19 cellular contexts compared by ENCODE assay signal in the genomic region with DNA sequence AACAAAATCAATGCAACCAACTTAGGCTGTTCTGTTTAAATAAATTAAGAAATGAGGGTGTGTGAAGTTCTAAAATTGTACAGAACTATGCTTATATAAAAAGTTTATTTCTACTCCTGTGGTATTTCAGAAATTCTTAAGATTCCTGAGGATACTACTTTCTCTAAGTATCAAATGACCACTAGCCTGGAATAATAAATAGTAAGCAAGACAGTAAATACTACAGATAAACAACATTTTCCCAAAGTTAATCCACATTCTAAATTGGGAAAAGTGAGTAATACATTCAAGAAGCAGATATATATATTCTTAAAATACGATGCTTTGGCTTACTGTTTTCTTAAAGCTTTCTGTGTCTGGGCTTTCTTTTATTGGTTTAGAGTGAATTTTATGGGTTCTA. TPM values are rescaled to one million over a fixed set of nuclear protein-coding genes. Genes with fewer than 3 reads are reported as not detected.
DNase-seq lines count a peak whose midpoint lies in the region; ATAC-seq, FAIRE-seq and TF ChIP-seq lines count a peak whose summit lies in the region.
"Had no signal": no experiment of that assay in that cellular context is flagged by ENCODE, and none has a peak within 500 bp of the region (broad histone marks: within the 10 kb centered on the region; RNA-seq: fewer than 3 reads in every experiment).

No MANE protein-coding gene starts in this region.

- H3K27ac ChIP-seq in SJSA1: peak overlapping the region; percentile 77
- H3K27ac ChIP-seq in fibroblast of lung (ENCODE audit: insufficient read depth, low read length): no peak overlapping the region
- peak overlapping the region; percentile 60 for H3K27ac ChIP-seq in smooth muscle cell (ENCODE audit: low read depth)
- no peak overlapping the region for H3K27ac ChIP-seq in upper lobe of right lung
- H3K27ac ChIP-seq: heart right ventricle, left ventricle myocardium inferior had no signal

- ATAC-seq in upper lobe of right lung (no peak), GM21367 (IDR thresholded peaks at IDR 0.05; ENCODE audit: unreplicated experiment) (no peak)
- ATAC-seq: mucosa of descending colon had no signal

- H3K4me2 ChIP-seq in fibroblast of lung (ENCODE audit: extremely low read depth, insufficient read depth, low read length) (no peak overlapping the region), smooth muscle cell (peak overlapping the region; percentile 27)

- H3K27me3 ChIP-seq in SJSA1 (replicated peaks): no peaks in the 10 kb centered on the region
- no peaks in the 10 kb centered on the region for H3K27me3 ChIP-seq in fibroblast of lung (ENCODE audit: control insufficient read depth, insufficient read depth, low read length)
- H3K27me3 ChIP-seq in smooth muscle cell (ENCODE audit: low read depth): no peaks in the 10 kb centered on the region
- H3K27me3 ChIP-seq in upper lobe of right lung: no peaks in the 10 kb centered on the region
- H3K27me3 ChIP-seq in HAP-1 (ENCODE audit: low read depth): no peaks in the 10 kb centered on the region
- H3K27me3 ChIP-seq: heart right ventricle had no signal

- no peaks in the 10 kb centered on the region for H4K20me1 ChIP-seq in fibroblast of lung (ENCODE audit: control insufficient read depth, extremely low read depth, insufficient read depth, low read length)
- H4K20me1 ChIP-seq in smooth muscle cell (ENCODE audit: low read depth): peaks cover 33% of the 10 kb centered on the region

- H3K9ac ChIP-seq in fibroblast of lung (ENCODE audit: insufficient read depth, low read length): no peak overlapping the region
- H3K9ac ChIP-seq in smooth muscle cell (ENCODE audit: low read depth): no peak overlapping the region

- H3K36me3 ChIP-seq in SJSA1 (peaks cover 84% of the 10 kb centered on the region), fibroblast of lung (ENCODE audit: control insufficient read depth, insufficient read depth, low read length) (peaks cover 4% of the 10 kb centered on the region), smooth muscle cell (ENCODE audit: low read depth) (peaks cover 51% of the 10 kb centered on the region), upper lobe of right lung (peaks cover 97% of the 10 kb centered on the region), HAP-1 (replicated peaks) (peaks cover 38% of the 10 kb centered on the region)

- no peak overlapping the region for H3K4me3 ChIP-seq in SJSA1
- H3K4me3 ChIP-seq in fibroblast of lung (replicated peaks in 1 of 4; ENCODE audit: control extremely low read depth in 1 of 4, insufficient read depth in 1 of 4, low read depth in 3 of 4, low read length in 4 of 4): no peak overlapping the region
- H3K4me3 ChIP-seq in smooth muscle cell: no peak overlapping the region
- no peak overlapping the region for H3K4me3 ChIP-seq in upper lobe of right lung
- H3K4me3 ChIP-seq in HAP-1: no peak overlapping the region
- H3K4me3 ChIP-seq: coronary artery, heart right ventricle, left ventricle myocardium inferior, mucosa of descending colon had no signal

- peak in 1 of 2 experiments; percentile 85 for DNase-seq in SJSA1 (ENCODE audit: low read depth in 1 of 2, low spot score in 2 of 2)
- DNase-seq in fibroblast of lung (ENCODE audit: low read depth in 2 of 2): peak; percentile 31 to 41
- DNase-seq in smooth muscle cell (lab: John Stamatoyannopoulos, UW; ENCODE audit: unreplicated experiment): no peak
- DNase-seq in upper lobe of right lung: no peak
- DNase-seq in HAP-1 (ENCODE audit: low spot score in 2 of 2): no peak
- DNase-seq: C1 segment of cervical spinal cord; heart right ventricle; left ventricle myocardium inferior; mucosa of descending colon; NCI-H1092 treated with DMSO at 0.1 percent for 48 hours; NCI-H2029 treated with DMSO at 0.1 percent for 48 hours; NCI-H345; stimulated activated CD4-positive, alpha-beta T cell treated with anti-CD3 and anti-CD28 coated beads, Interleukin-4, amount 100 ng/mL, for 24 hours had no signal

- TF ChIP-seq CTCF in fibroblast of lung (conservative IDR thresholded peaks at IDR 0.05 in 1 of 2, IDR thresholded peaks at IDR 0.05 in 1 of 2; ENCODE audit: low read depth in 1 of 2, low read length in 2 of 2) (no peak), smooth muscle cell (IDR thresholded peaks at IDR 0.05; ENCODE audit: borderline replicate concordance, insufficient read depth, poor library complexity, severe bottlenecking) (no peak), upper lobe of right lung (IDR thresholded peaks at IDR 0.05) (no peak)

- WGBS in smooth muscle cell (ENCODE audit: low lambda C conversion rate): 46% methylated on average over 1 of the region's 1 CpG

- peaks cover 12% of the 10 kb centered on the region for H3F3A ChIP-seq in smooth muscle cell (ENCODE audit: low read depth)

- intact Hi-C loops in upper lobe of right lung (cut with DNase I): no loop called here

- FAIRE-seq in G401.6 (lab: Jason Lieb, UNC): peak; percentile 6
- FAIRE-seq: D721Med, endometrium, H1 had no signal

- H3K4me1 ChIP-seq in SJSA1 (replicated peaks) (peaks cover 19% of the 10 kb centered on the region), fibroblast of lung (ENCODE audit: control insufficient read depth, extremely low read depth, insufficient read depth, low read length) (peaks cover 3% of the 10 kb centered on the region), smooth muscle cell (ENCODE audit: low read depth) (no peaks in the 10 kb centered on the region), upper lobe of right lung (no peaks in the 10 kb centered on the region), HAP-1 (no peaks in the 10 kb centered on the region)

- H2AFZ ChIP-seq in fibroblast of lung (ENCODE audit: low read length): no peak overlapping the region
- no peak overlapping the region for H2AFZ ChIP-seq in smooth muscle cell (ENCODE audit: low read depth)

- H3K79me2 ChIP-seq in fibroblast of lung (ENCODE audit: control insufficient read depth, insufficient read depth, low read length) (no peaks in the 10 kb centered on the region), smooth muscle cell (ENCODE audit: low read depth) (no peaks in the 10 kb centered on the region)

- H3K9me3 ChIP-seq in SJSA1 (replicated peaks) (no peaks in the 10 kb centered on the region), fibroblast of lung (ENCODE audit: control insufficient read depth, insufficient read depth, low read depth, low read length) (no peaks in the 10 kb centered on the region), smooth muscle cell (replicated peaks; ENCODE audit: low read depth) (no peaks in the 10 kb centered on the region), upper lobe of right lung (no peaks in the 10 kb centered on the region), HAP-1 (no peaks in the 10 kb centered on the region)
- H3K9me3 ChIP-seq: heart right ventricle, left ventricle myocardium inferior, mucosa of descending colon had no signal

- in situ Hi-C loops in HAP-1 (cut with MboI; ENCODE audit: low sequenced_read_pairs): no loop called here

RNA-seq across cellular contexts. Expression of a gene that starts 29.5 kb away (rescaled TPM):
- 69.4 and 141 TPM in 2 replicates for total RNA-seq in SJSA1 (2014; rRNA removed; shearing (Covaris generic))
- total RNA-seq in fibroblast of lung (63.7 and 77.6 TPM in 2 replicates), smooth muscle cell (96.7 and 97.0 TPM in 2 replicates), upper lobe of right lung (50.4 TPM)
- polyA plus RNA-seq in fibroblast of lung (88.0 and 98.7 TPM in 2 replicates), smooth muscle cell (33.2 and 36.8 TPM in 2 replicates)
- polyA plus RNA-seq in fibroblast of lung (2012): 53.7 and 65.4 TPM in 2 replicates
- polyA minus RNA-seq in fibroblast of lung (ENCODE audit: low replicate concordance): 11.6 and 11.7 TPM in 2 replicates

Comparison
In these comparisons a context has a peak if more than half of its experiments do, and no peak if none do; other contexts are left out.
1. DNase-seq: peak in fibroblast of lung (2 of 2); none in smooth muscle cell (single experiment), upper lobe of right lung (single experiment) and HAP-1 (0 of 2).
2. H3K27ac ChIP-seq: peak in SJSA1 (single experiment) and smooth muscle cell (single experiment); none in fibroblast of lung (single experiment) and upper lobe of right lung (single experiment).